In genomic region chr5:2658421-2658820, GRCh38 we compare ENCODE assay signal across 16 cellular contexts.
A peak's percentile ranks its signal among the peaks of the same experiment; 100 is the strongest.
DNase-seq lines count a peak whose midpoint lies in the region; ATAC-seq and TF ChIP-seq lines count a peak whose summit lies in the region.
"Had no signal": no experiment of that assay in that cellular context is flagged by ENCODE, and none has a peak within 500 bp of the region (broad histone marks: within the 10 kb centered on the region; RNA-seq: fewer than 3 reads in every experiment).

No MANE protein-coding gene starts in this region.

- TF ChIP-seq EP300 in SK-N-SH (IDR thresholded peaks at IDR 0.05; ENCODE audit: borderline replicate concordance in 1 of 2, low read depth in 1 of 2, low read length in 1 of 2) = no peak

- H3K27me3 ChIP-seq in breast epithelium (no peaks in the 10 kb centered on the region), SK-N-SH (ENCODE audit: insufficient read depth) (peaks cover 43% of the 10 kb centered on the region; the same call in 1 of the 2 replicates), PC-9 (ENCODE audit: insufficient read depth, low read depth) (peaks cover 96% of the 10 kb centered on the region)
- H3K27me3 ChIP-seq: Peyer's patch had no signal

- CTCF ChIA-PET in MCF 10A (lab: Yijun Ruan, JAX) (interaction anchor here (0.6 kb wide), 1 partner anchor 20 kb away, joined by 3 read pairs; no protein-coding TSS in a partner anchor), SK-N-SH (lab: Yijun Ruan, JAX) (interaction anchor here (0.7 kb wide), 1 partner anchor 19 kb away, joined by 3 read pairs; no protein-coding TSS in a partner anchor), PC-9 (lab: Charles Lee) (no interaction called here)

- peak; percentile 94 for DNase-seq in MCF 10A (ENCODE audit: unreplicated experiment)
- DNase-seq in breast epithelium (ENCODE audit: low spot score in 2 of 2) = no peak
- peak; percentile 2 for DNase-seq in coronary artery (ENCODE audit: low spot score)
- no peak for DNase-seq in nephron progenitor cell
- no peak for DNase-seq in SK-N-SH
- DNase-seq in PC-9 = no peak
- DNase-seq in LoVo (ENCODE audit: low spot score) = no peak
- DNase-seq in sciatic nerve (ENCODE audit: low spot score) = no peak
- DNase-seq: GDM1, GOT3, NCI-H1092, NCI-H2107, NCI-H446 treated with DMSO at 0.1 percent for 48 hours, Peyer's patch, SHP77 treated with DMSO at 0.1 percent for 48 hours had no signal

- H3K9me3 Mint-ChIP-seq in MCF 10A (ENCODE audit: unreplicated experiment) = no peaks in the 10 kb centered on the region
- H3K9me3 Mint-ChIP-seq in nephron progenitor cell = peaks cover 3% of the 10 kb centered on the region

- H3K27me3 Mint-ChIP-seq in MCF 10A (ENCODE audit: insufficient read depth, unreplicated experiment) = no peaks in the 10 kb centered on the region
- H3K27me3 Mint-ChIP-seq in nephron progenitor cell (ENCODE audit: low read depth, poor library complexity) = peaks cover 37% of the 10 kb centered on the region

- intact Hi-C loops in MCF 10A (cut with micrococcal nuclease) (no loop called here), breast epithelium (cut with DNase I; ENCODE audit: low total_unique reads) (no loop called here), PC-9 (cut with micrococcal nuclease; ENCODE audit: unreplicated experiment) (no loop called here), sciatic nerve (cut with DNase I) (no loop called here)

- BruUV-seq in MCF 10A (replicated peaks; lab: Mats Ljungman, UMichigan) (no TSS peak), PC-9 (replicated peaks; lab: Mats Ljungman, UMichigan) (no TSS peak)

- no peak overlapping the region for H2AFZ ChIP-seq in SK-N-SH (ENCODE audit: low read depth)
- H2AFZ ChIP-seq in PC-9 = no peak overlapping the region

- H3K9me2 ChIP-seq in SK-N-SH = no peaks in the 10 kb centered on the region
- H3K9me2 ChIP-seq in PC-9 (ENCODE audit: insufficient read depth) = no peaks in the 10 kb centered on the region

- no peak for TF ChIP-seq CTCF in MCF 10A (IDR thresholded peaks at IDR 0.05; ENCODE audit: unreplicated experiment)
- no peak for TF ChIP-seq CTCF in breast epithelium (IDR thresholded peaks at IDR 0.05)
- no peak for TF ChIP-seq CTCF in coronary artery (IDR thresholded peaks at IDR 0.05)
- TF ChIP-seq CTCF in nephron progenitor cell (IDR thresholded peaks at IDR 0.05) = no peak
- no peak for TF ChIP-seq CTCF in SK-N-SH (IDR thresholded peaks at IDR 0.05)
- TF ChIP-seq CTCF in PC-9 (conservative IDR thresholded peaks at IDR 0.05) = no peak

- H3K36me3 Mint-ChIP-seq in MCF 10A (ENCODE audit: insufficient read depth, unreplicated experiment) = no peaks in the 10 kb centered on the region
- H3K36me3 Mint-ChIP-seq in nephron progenitor cell (ENCODE audit: low read depth) = no peaks in the 10 kb centered on the region
- H3K36me3 Mint-ChIP-seq: CD14-positive monocyte had no signal

- ATAC-seq in sciatic nerve = no peak

- H3K27ac ChIP-seq in breast epithelium = no peak overlapping the region
- no peak overlapping the region for H3K27ac ChIP-seq in coronary artery
- no peak overlapping the region for H3K27ac ChIP-seq in SK-N-SH (ENCODE audit: low read depth in 2 of 2, low read length in 1 of 2)
- no peak overlapping the region for H3K27ac ChIP-seq in PC-9
- H3K27ac ChIP-seq: Peyer's patch had no signal

- H3F3A ChIP-seq in SK-N-SH (replicated peaks; ENCODE audit: insufficient read depth) = no peaks in the 10 kb centered on the region
- no peaks in the 10 kb centered on the region for H3F3A ChIP-seq in PC-9 (ENCODE audit: insufficient read depth, low read depth)

- H3K4me2 ChIP-seq in SK-N-SH (no peak overlapping the region), PC-9 (no peak overlapping the region)

- H3K36me3 ChIP-seq in breast epithelium (no peaks in the 10 kb centered on the region), SK-N-SH (replicated peaks in 1 of 2; ENCODE audit: control insufficient read depth in 1 of 2, insufficient read depth in 2 of 2, low read length in 1 of 2) (no peaks in the 10 kb centered on the region), PC-9 (ENCODE audit: low read depth) (no peaks in the 10 kb centered on the region)
- H3K36me3 ChIP-seq: Peyer's patch had no signal

- no peaks in the 10 kb centered on the region for H3K4me1 ChIP-seq in breast epithelium
- H3K4me1 ChIP-seq in SK-N-SH (ENCODE audit: control insufficient read depth in 1 of 2, insufficient read depth in 2 of 2, low read depth in 1 of 2, low read length in 1 of 2) = no peaks in the 10 kb centered on the region
- no peaks in the 10 kb centered on the region for H3K4me1 ChIP-seq in PC-9 (replicated peaks; ENCODE audit: insufficient read depth)
- H3K4me1 ChIP-seq: Peyer's patch had no signal

- POLR2A ChIA-PET in MCF 10A (lab: Yijun Ruan, JAX) (interaction anchor here (0.6 to 1.4 kb wide), 4 partner anchors 13 to 221 kb away, joined by 3 to 5 read pairs (median 3); no protein-coding TSS in a partner anchor), SK-N-SH (lab: Yijun Ruan, JAX) (no interaction called here), PC-9 (lab: Charles Lee; ENCODE audit: unreplicated experiment) (no interaction called here)

- 8% methylated on average over 10 of the region's 10 CpGs for WGBS in SK-N-SH (ENCODE audit: low lambda C conversion rate)

- H3K4me3 Mint-ChIP-seq in MCF 10A (ENCODE audit: unreplicated experiment) (no peak overlapping the region), nephron progenitor cell (peak overlapping the region; percentile 26)
- H3K4me3 Mint-ChIP-seq: CD14-positive monocyte had no signal

- H4K20me1 ChIP-seq in SK-N-SH (ENCODE audit: insufficient read depth) = no peaks in the 10 kb centered on the region
- no peaks in the 10 kb centered on the region for H4K20me1 ChIP-seq in PC-9 (ENCODE audit: insufficient read depth)

- H3K9me3 ChIP-seq in breast epithelium (no peaks in the 10 kb centered on the region), SK-N-SH (no peaks in the 10 kb centered on the region), PC-9 (ENCODE audit: insufficient read depth, low read depth) (no peaks in the 10 kb centered on the region)
- H3K9me3 ChIP-seq: Peyer's patch had no signal

- peaks cover 22% of the 10 kb centered on the region for H3K4me1 Mint-ChIP-seq in MCF 10A (ENCODE audit: insufficient read depth, unreplicated experiment)
- H3K4me1 Mint-ChIP-seq in nephron progenitor cell = peaks cover 64% of the 10 kb centered on the region
- H3K4me1 Mint-ChIP-seq: CD14-positive monocyte had no signal

- no peak overlapping the region for H3K9ac ChIP-seq in SK-N-SH

- H3K4me3 ChIP-seq in breast epithelium = no peak overlapping the region
- no peak overlapping the region for H3K4me3 ChIP-seq in coronary artery
- H3K4me3 ChIP-seq in SK-N-SH (ENCODE audit: low read depth in 2 of 2, low read length in 1 of 2) = no peak overlapping the region
- no peak overlapping the region for H3K4me3 ChIP-seq in PC-9
- H3K4me3 ChIP-seq: Peyer's patch had no signal

- H3K79me2 ChIP-seq in SK-N-SH (ENCODE audit: insufficient read depth) (no peaks in the 10 kb centered on the region), PC-9 (ENCODE audit: low read depth) (no peaks in the 10 kb centered on the region)

- no peak for TF ChIP-seq POLR2A in breast epithelium (IDR thresholded peaks at IDR 0.05)

- TF ChIP-seq RAD21 in SK-N-SH (IDR thresholded peaks at IDR 0.05; ENCODE audit: low read length) = no peak

- H3K27ac Mint-ChIP-seq in MCF 10A (ENCODE audit: low read depth, unreplicated experiment) (peak overlapping the region; percentile 75), nephron progenitor cell (peak overlapping the region; percentile 75)
- H3K27ac Mint-ChIP-seq: CD14-positive monocyte had no signal

TF ChIP-seq in SK-N-SH, 30 proteins besides CTCF, POLR2A, EP300 and RAD21:
- TF ChIP-seq ELF1 (IDR thresholded peaks at IDR 0.05) (no peak), IRF3 (IDR thresholded peaks at IDR 0.05; ENCODE audit: low read depth, low read length) (no peak), JUND (IDR thresholded peaks at IDR 0.05) (no peak), POLR2AphosphoS5 (IDR thresholded peaks at IDR 0.05; ENCODE audit: low read depth, low read length) (no peak), MAX (IDR thresholded peaks at IDR 0.05; ENCODE audit: low read depth) (no peak), RXRA (IDR thresholded peaks at IDR 0.05; ENCODE audit: borderline replicate concordance, low read depth) (no peak), PBX3 (IDR thresholded peaks at IDR 0.05) (no peak), FOSL2 (IDR thresholded peaks at IDR 0.05; ENCODE audit: borderline replicate concordance, low read depth) (no peak), FOXJ3 (CRISPR knock-in tag; IDR thresholded peaks at IDR 0.05) (no peak), NFIC (IDR thresholded peaks at IDR 0.05; ENCODE audit: borderline replicate concordance) (no peak), EZH2phosphoT487 (IDR thresholded peaks at IDR 0.05; ENCODE audit: borderline replicate concordance, low read depth) (no peak), CHD2 (IDR thresholded peaks at IDR 0.05; ENCODE audit: low read length, partially characterized antibody) (no peak), TAF1 (IDR thresholded peaks at IDR 0.05; ENCODE audit: borderline replicate concordance, low read depth, low read length) (no peak), GATA2 (CRISPR knock-in tag; IDR thresholded peaks at IDR 0.05) (no peak), RFX5 (IDR thresholded peaks at IDR 0.05; ENCODE audit: low read length) (no peak)

Comparison
In these comparisons a context has a peak if more than half of its experiments do, and no peak if none do; other contexts are left out.
1. DNase-seq: peak in MCF 10A (single experiment) and coronary artery (single experiment); none in breast epithelium (0 of 2), nephron progenitor cell (single experiment), SK-N-SH (single experiment), PC-9 (0 of 2), LoVo (single experiment) and sciatic nerve (single experiment).